Comparison of ENCODE assay signal across 15 cellular contexts in the genomic region with DNA sequence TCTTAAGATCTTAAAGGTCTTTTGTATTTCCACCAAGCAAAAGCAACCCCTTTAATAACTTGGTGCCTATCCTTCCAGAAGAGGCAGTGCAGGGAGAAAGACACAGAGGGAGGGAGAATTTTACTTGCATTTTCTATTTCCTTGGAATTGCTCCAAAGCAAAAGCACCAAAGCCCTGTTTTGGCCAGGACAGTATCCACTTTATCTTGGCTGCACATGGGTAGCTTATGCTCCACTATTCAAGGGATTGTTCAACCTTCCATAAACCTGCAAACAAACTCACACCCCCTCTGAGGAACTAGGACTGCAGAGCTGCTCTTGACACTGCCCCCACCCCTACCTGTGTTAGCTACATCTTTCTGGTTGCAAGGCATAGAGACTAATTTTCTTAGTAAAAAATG.
A peak's percentile ranks its signal among the peaks of the same experiment; 100 is the strongest.
DNase-seq lines count a peak whose midpoint lies in the region; ATAC-seq and TF ChIP-seq lines count a peak whose summit lies in the region.
"Had no signal": no experiment of that assay in that cellular context is flagged by ENCODE, and none has a peak within 500 bp of the region (broad histone marks: within the 10 kb centered on the region; RNA-seq: fewer than 3 reads in every experiment).

No MANE protein-coding gene starts in this region.

- H3K4ac ChIP-seq in mesenchymal stem cell (ENCODE audit: low read depth in 1 of 2, low read length in 2 of 2) = no peak overlapping the region

- H2BK120ac ChIP-seq in mesenchymal stem cell (ENCODE audit: low read depth, low read length) = no peak overlapping the region

- H3K27me3 ChIP-seq in right cardiac atrium (ENCODE audit: control insufficient read depth, insufficient read depth) = no peaks in the 10 kb centered on the region
- no peaks in the 10 kb centered on the region for H3K27me3 ChIP-seq in left ventricle myocardium inferior (ENCODE audit: low read depth)
- H3K27me3 ChIP-seq in mesenchymal stem cell (ENCODE audit: control insufficient read depth in 1 of 2, insufficient read depth in 1 of 2, low read length in 2 of 2) = no peaks in the 10 kb centered on the region
- H3K27me3 ChIP-seq: BE2C had no signal

- ATAC-seq in right cardiac atrium = peak; percentile 36 to 75
- ATAC-seq: A549 had no signal

- H2AK5ac ChIP-seq in mesenchymal stem cell (ENCODE audit: low read length, severe bottlenecking) = peak overlapping the region; percentile 31

- no peak overlapping the region for H2BK12ac ChIP-seq in mesenchymal stem cell (ENCODE audit: low read length in 2 of 2)

- H2BK5ac ChIP-seq in mesenchymal stem cell (ENCODE audit: low read depth, low read length, poor library complexity, severe bottlenecking) = no peak overlapping the region

- H3K4me2 ChIP-seq in mesenchymal stem cell (ENCODE audit: low read length, poor library complexity, severe bottlenecking) = no peak overlapping the region
- H3K4me2 ChIP-seq: A549 had no signal

- intact Hi-C loops in right cardiac atrium (cut with DNase I) (no loop called here), left ventricle myocardium inferior (cut with micrococcal nuclease) (no loop called here)

- H4K8ac ChIP-seq in mesenchymal stem cell (ENCODE audit: low read length) = no peak overlapping the region

- H3K14ac ChIP-seq in mesenchymal stem cell (ENCODE audit: low read length in 2 of 2) = no peak overlapping the region

- TF ChIP-seq CTCF in left ventricle myocardium inferior (IDR thresholded peaks at IDR 0.05; ENCODE audit: borderline replicate concordance) = no peak
- no peak for TF ChIP-seq CTCF in choroid plexus epithelial cell (conservative IDR thresholded peaks at IDR 0.05; ENCODE audit: low read depth, low read length)

- no peak overlapping the region for H3K18ac ChIP-seq in mesenchymal stem cell (ENCODE audit: low read depth in 1 of 2, low read length in 2 of 2)

- H3K9me3 ChIP-seq in right cardiac atrium (ENCODE audit: control insufficient read depth, low read length) (no peaks in the 10 kb centered on the region), left ventricle myocardium inferior (replicated peaks) (no peaks in the 10 kb centered on the region), mesenchymal stem cell (ENCODE audit: control insufficient read depth, low read length) (peaks cover 9% of the 10 kb centered on the region)
- H3K9me3 ChIP-seq: A549, BE2C had no signal

- H2AFZ ChIP-seq in mesenchymal stem cell (ENCODE audit: low read depth, low read length) = no peak overlapping the region

- no peaks in the 10 kb centered on the region for H3K79me1 ChIP-seq in mesenchymal stem cell (replicated peaks; ENCODE audit: low read length, poor library complexity, severe bottlenecking)

- no peak overlapping the region for H4K91ac ChIP-seq in mesenchymal stem cell (ENCODE audit: low read length)

- H2BK15ac ChIP-seq in mesenchymal stem cell (ENCODE audit: low read depth, poor library complexity, severe bottlenecking) = no peak overlapping the region

- H3K4me3 ChIP-seq in right cardiac atrium (ENCODE audit: low read length) = no peak overlapping the region
- H3K4me3 ChIP-seq in left ventricle myocardium inferior = no peak overlapping the region
- H3K4me3 ChIP-seq in choroid plexus epithelial cell (ENCODE audit: low read depth, low read length) = no peak overlapping the region
- no peak overlapping the region for H3K4me3 ChIP-seq in mesenchymal stem cell (ENCODE audit: insufficient read depth in 1 of 2, low read depth in 1 of 2, low read length in 2 of 2)
- H3K4me3 ChIP-seq: A549 had no signal

- no peaks in the 10 kb centered on the region for H3K36me3 ChIP-seq in left ventricle myocardium inferior
- H3K36me3 ChIP-seq in mesenchymal stem cell (ENCODE audit: control insufficient read depth in 1 of 2, insufficient read depth in 2 of 2, low read depth in 1 of 2, low read length in 2 of 2) = no peaks in the 10 kb centered on the region
- H3K36me3 ChIP-seq: BE2C had no signal

- no peak overlapping the region for H3K9ac ChIP-seq in mesenchymal stem cell (ENCODE audit: low read length)

- DNase-seq in right cardiac atrium = no peak
- DNase-seq in left ventricle myocardium inferior = no peak
- peak; percentile 18 for DNase-seq in RPMI7951 (ENCODE audit: low read depth)
- peak; percentile 14 for DNase-seq in choroid plexus epithelial cell (ENCODE audit: low read depth)
- no peak for DNase-seq in mesenchymal stem cell
- DNase-seq in GF-D8 (lab: John Stamatoyannopoulos, UW) = no peak
- no peak for DNase-seq in activated naive CD4-positive, alpha-beta T cell treated with Interleukin-2 at 50 U/mL for 16 hours
- DNase-seq: BE2C; CD4-positive, alpha-beta memory T cell; COR-L47; DND-41; HCEC 1CT; HFFc6 had no signal

- no peak overlapping the region for H3K23ac ChIP-seq in mesenchymal stem cell (ENCODE audit: low read length in 2 of 2)

- H3K4me1 ChIP-seq in right cardiac atrium (ENCODE audit: control insufficient read depth, insufficient read depth, low read length) (peaks cover 1% of the 10 kb centered on the region), left ventricle myocardium inferior (no peaks in the 10 kb centered on the region), mesenchymal stem cell (ENCODE audit: control insufficient read depth, insufficient read depth, low read depth, low read length) (peaks cover 3% of the 10 kb centered on the region)
- H3K4me1 ChIP-seq: A549 had no signal

- H3K27ac ChIP-seq in right cardiac atrium (ENCODE audit: low read length) (no peak overlapping the region), left ventricle myocardium inferior (replicated peaks) (no peak overlapping the region), mesenchymal stem cell (ENCODE audit: low read length, poor library complexity, severe bottlenecking) (no peak overlapping the region)
- H3K27ac ChIP-seq: A549, C4-2B had no signal

Comparison
In these comparisons a context has a peak if more than half of its experiments do, and no peak if none do; other contexts are left out.
1. DNase-seq: peak in RPMI7951 (single experiment) and choroid plexus epithelial cell (single experiment); none in right cardiac atrium (0 of 3), left ventricle myocardium inferior (single experiment), mesenchymal stem cell (single experiment), GF-D8 (single experiment) and activated naive CD4-positive, alpha-beta T cell treated with Interleukin-2 at 50 U/mL for 16 hours (single experiment).